8 cellular contexts compared by ENCODE assay signal in the genomic region with DNA sequence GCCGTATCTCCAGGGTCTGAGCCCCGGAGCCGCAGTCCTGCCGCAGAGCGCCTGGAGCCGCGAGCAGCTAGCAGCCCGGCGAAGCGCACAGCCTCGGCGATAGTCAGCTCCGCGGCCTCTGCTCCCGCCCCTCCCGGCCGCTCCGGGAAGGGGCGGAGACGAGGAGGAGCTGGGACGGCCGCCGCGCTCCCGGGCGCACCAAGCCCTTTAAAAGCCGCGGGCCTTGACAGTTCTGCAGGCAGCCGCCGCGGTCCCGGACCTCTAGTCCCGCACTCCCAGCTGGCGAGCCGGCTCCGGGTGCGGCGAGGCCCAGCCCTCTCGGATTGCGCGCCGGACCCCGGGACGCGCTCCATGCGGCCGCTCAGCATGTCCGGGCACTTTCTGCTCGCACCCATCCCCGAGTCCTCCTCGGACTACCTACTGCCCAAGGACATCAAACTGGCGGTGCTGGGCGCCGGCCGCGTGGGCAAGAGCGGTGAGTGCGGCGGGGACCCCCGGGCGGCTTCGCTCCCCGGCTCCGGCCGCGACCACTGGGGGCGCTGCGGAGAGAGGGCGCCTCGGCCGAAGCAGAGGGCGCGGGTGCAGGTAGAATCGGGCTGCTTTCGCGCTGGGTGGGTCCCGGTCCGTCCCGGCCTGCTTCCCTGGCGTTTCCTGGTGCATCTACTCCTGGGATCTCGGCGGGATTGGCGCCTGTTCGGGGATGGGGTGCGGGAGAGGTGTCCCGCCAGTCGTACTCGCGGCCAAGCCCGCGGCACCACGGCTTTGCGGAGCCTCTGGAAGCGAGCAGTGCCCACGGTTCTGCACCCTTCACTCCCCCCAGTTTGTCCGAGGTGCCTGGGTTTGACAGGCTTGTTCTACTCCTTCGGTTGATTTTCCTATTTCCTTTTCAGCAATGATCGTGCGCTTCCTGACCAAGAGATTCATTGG. TPM values are rescaled to one million over a fixed set of nuclear protein-coding genes. Genes with fewer than 3 reads are reported as not detected.
A peak's percentile ranks its signal among the peaks of the same experiment; 100 is the strongest.
DNase-seq lines count a peak whose midpoint lies in the region; ATAC-seq and TF ChIP-seq lines count a peak whose summit lies in the region.

A gene with protein sequence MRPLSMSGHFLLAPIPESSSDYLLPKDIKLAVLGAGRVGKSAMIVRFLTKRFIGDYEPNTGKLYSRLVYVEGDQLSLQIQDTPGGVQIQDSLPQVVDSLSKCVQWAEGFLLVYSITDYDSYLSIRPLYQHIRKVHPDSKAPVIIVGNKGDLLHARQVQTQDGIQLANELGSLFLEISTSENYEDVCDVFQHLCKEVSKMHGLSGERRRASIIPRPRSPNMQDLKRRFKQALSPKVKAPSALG (plus strand): TSS at position 237 of the 927 bp plus-strand sequence. CDS start 115 bp downstream, at position 352.

- peak within 1 kb of the TSS; percentile 65 to 84 (median 78) for H3K9ac ChIP-seq in BLaER1 treated with 17β-estradiol and CSF1 and Interleukin-3, amounts not matched to agents 10 nM and 100 nM

- H3K4me1 Mint-ChIP-seq in mesothelial cell of epicardium = peaks cover 42% of the 10 kb centered on the region

- H3K27ac ChIP-seq in BLaER1 treated with 17β-estradiol and CSF1 and Interleukin-3, amounts not matched to agents 10 nM and 100 nM = peak within 1 kb of the TSS in 10 of 11 experiments; percentile 20 to 73 (median 48); a peak in 16 of 22 replicates

- DNase-seq in NCI-H82 treated with DMSO at 0.1 percent for 48 hours (lab: John Stamatoyannopoulos, UW; ENCODE audit: unreplicated experiment) (peak; percentile 43), mesothelial cell of epicardium (ENCODE audit: low spot score in 2 of 2, unreplicated experiment in 2 of 2) (peak; percentile 71 to 87)
- peak; percentile 92 for DNase-seq in activated CD8-positive, alpha-beta memory T cell treated with anti-CD3 and anti-CD28 coated beads, Interleukin-2, amount 50 U/mL, for 48 hours
- DNase-seq in stimulated activated CD8-positive, alpha-beta memory T cell treated with anti-CD3 and anti-CD28 coated beads, Interleukin-15, amount 100 ng/mL, for 48 hours (ENCODE audit: low read depth in 2 of 2) = peak; percentile 51 to 54

- H3K36me3 Mint-ChIP-seq in mesothelial cell of epicardium = no peaks in the 10 kb centered on the region

- no peaks in the 10 kb centered on the region for H3K9me3 Mint-ChIP-seq in mesothelial cell of epicardium

- peak within 1 kb of the TSS; percentile 90 for H3K27ac Mint-ChIP-seq in mesothelial cell of epicardium

- in situ Hi-C loops in endometrial microvascular endothelial cells (cut with HindIII; ENCODE audit: inconsistent ontology term, low pct_unique_long_range_greater_than_20kb, low sequenced_read_pairs) = no loop called here

- TF ChIP-seq CTCF in mesothelial cell of epicardium (IDR thresholded peaks at IDR 0.05; ENCODE audit: unreplicated experiment) = peak; percentile 97

- H3K36me3 ChIP-seq in BLaER1 treated with 17β-estradiol and CSF1 and Interleukin-3, amounts not matched to agents 10 nM and 100 nM = peaks cover 0 to 3% (median 0%) of the 10 kb centered on the region in 11 experiments; a peak in 1 of 22 replicates

- peak within 1 kb of the TSS; percentile 63 to 86 (median 77) for H3K4me3 ChIP-seq in BLaER1 treated with 17β-estradiol and CSF1 and Interleukin-3, amounts not matched to agents 10 nM and 100 nM

- peaks cover 1% of the 10 kb centered on the region for H3K27me3 Mint-ChIP-seq in mesothelial cell of epicardium (ENCODE audit: low read depth)

- peaks cover 0 to 5% (median 0%) of the 10 kb centered on the region in 11 experiments; a peak in 2 of 22 replicates for H4K20me1 ChIP-seq in BLaER1 treated with 17β-estradiol and CSF1 and Interleukin-3, amounts not matched to agents 10 nM and 100 nM

- peaks cover 0 to 32% (median 8%) of the 10 kb centered on the region in 10 experiments; a peak in 13 of 20 replicates for H3K4me1 ChIP-seq in BLaER1 treated with 17β-estradiol and CSF1 and Interleukin-3, amounts not matched to agents 10 nM and 100 nM

- no peaks in the 10 kb centered on the region for H3K9me3 ChIP-seq in BLaER1 treated with 17β-estradiol and CSF1 and Interleukin-3, amounts not matched to agents 10 nM and 100 nM (replicated peaks in 1 of 11)

- H3K4me3 Mint-ChIP-seq in mesothelial cell of epicardium = peak within 1 kb of the TSS; percentile 84

- ATAC-seq in GM19035 (IDR thresholded peaks at IDR 0.05; ENCODE audit: unreplicated experiment) (peak; percentile 93), HG03280 (IDR thresholded peaks at IDR 0.05; ENCODE audit: unreplicated experiment) (peak; percentile 80)

- peak within 1 kb of the TSS; percentile 77 to 97 (median 92) for H3K4me2 ChIP-seq in BLaER1 treated with 17β-estradiol and CSF1 and Interleukin-3, amounts not matched to agents 10 nM and 100 nM

- H3K27me3 ChIP-seq in BLaER1 treated with 17β-estradiol and CSF1 and Interleukin-3, amounts not matched to agents 10 nM and 100 nM = peaks cover 0 to 15% (median 7%) of the 10 kb centered on the region in 11 experiments; a peak in 8 of 22 replicates

RNA-seq across cellular contexts. Expression of the gene that starts here (rescaled TPM):
- total RNA-seq in endometrial microvascular endothelial cells (ENCODE audit: inconsistent ontology term) = 14.9 TPM
- total RNA-seq in mesothelial cell of epicardium = 8.8 to 10.5 TPM (median 9.1 TPM) in 3 replicates

Comparison
In these comparisons a context has a peak if more than half of its experiments do, and no peak if none do; other contexts are left out.
1. Peak in every context shown above with its lines: DNase-seq, ATAC-seq, H3K4me3 ChIP-seq and H3K27ac ChIP-seq.